In the genomic region with DNA sequence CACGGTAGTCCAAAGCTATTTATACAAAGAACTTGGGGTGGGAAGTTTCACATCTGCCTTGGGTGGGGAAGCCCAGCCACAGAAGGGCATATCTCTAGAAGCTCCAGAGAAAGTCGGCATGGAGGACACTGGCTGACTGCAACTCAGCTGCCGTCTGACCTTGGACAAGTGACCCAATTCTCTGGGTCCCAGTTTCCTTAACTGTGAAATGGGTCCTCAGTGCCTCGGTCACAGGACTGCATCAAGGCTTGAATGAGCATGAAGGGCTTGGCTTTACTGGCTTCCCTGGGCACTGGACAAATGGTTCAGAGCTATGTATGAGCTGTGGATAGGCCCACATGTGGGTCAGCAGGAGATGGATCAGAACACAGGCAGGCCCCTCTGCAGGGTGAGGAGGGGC, we compare ENCODE assay signal across 22 cellular contexts. TPM values are rescaled to one million over a fixed set of nuclear protein-coding genes. Genes with fewer than 3 reads are reported as not detected.
DNase-seq lines count a peak whose midpoint lies in the region; ATAC-seq, FAIRE-seq and TF ChIP-seq lines count a peak whose summit lies in the region.
"Had no signal": no experiment of that assay in that cellular context is flagged by ENCODE, and none has a peak within 500 bp of the region (broad histone marks: within the 10 kb centered on the region; RNA-seq: fewer than 3 reads in every experiment).

No MANE protein-coding gene starts in this region.

- RAD21 ChIA-PET in GM12878 (lab: Charles Lee; ENCODE audit: unreplicated experiment): interaction anchor here (0.6 to 9.1 kb wide), 13 partner anchors 8 to 252 kb away, joined by 3 to 186 read pairs (median 4); a partner anchor contains a TSS

- no peaks in the 10 kb centered on the region for H3K27me3 ChIP-seq in GM12878 (replicated peaks in 1 of 2; ENCODE audit: control insufficient read depth in 2 of 2, insufficient read depth in 2 of 2, low read length in 1 of 2)
- H3K27me3 ChIP-seq: heart right ventricle, sigmoid colon, upper lobe of right lung had no signal

- TF ChIP-seq EP300 in GM12878 (IDR thresholded peaks at IDR 0.05; ENCODE audit: borderline replicate concordance in 1 of 2, control insufficient read depth in 1 of 2, low read depth in 2 of 2, low read length in 2 of 2): no peak

- CTCF ChIA-PET in GM12878 (lab: Yijun Ruan, JAX): interaction anchor here (0.7 to 8.3 kb wide), 4 partner anchors 11 to 145 kb away, joined by 3 to 264 read pairs (median 42); no protein-coding TSS in a partner anchor

- H3K79me2 ChIP-seq in GM12878 (ENCODE audit: control insufficient read depth, insufficient read depth, low read length): no peaks in the 10 kb centered on the region

- H3K9ac ChIP-seq in GM12878 (ENCODE audit: control insufficient read depth, insufficient read depth, low read length): no peak overlapping the region; the same call in 1 of the 2 replicates

- intact Hi-C loops in GM12878 (cut with micrococcal nuclease; ENCODE audit: unreplicated experiment): no loop called here

- H3K4me1 Mint-ChIP-seq in T-helper 1 cell treated with Interleukin-12 subunit alpha and Interleukin-12 subunit beta and Interleukin-4 antibody, amounts not matched to agents 30 μg/mL and 1 μg/mL, for 36 hours (ENCODE audit: low read depth): peaks cover 63% of the 10 kb centered on the region
- peaks cover 33 to 49% (median 48%) of the 10 kb centered on the region in 3 donors for H3K4me1 Mint-ChIP-seq in IgD-negative memory B cell
- H3K4me1 Mint-ChIP-seq in natural killer cell treated with Interleukin-12 subunit alpha and Interleukin-12 subunit beta and Interleukin-15 and Interleukin-18, amount 100 ng/mL, for 72 hours (ENCODE audit: low read depth in 2 of 2): peaks cover 33 to 64% of the 10 kb centered on the region in 2 donors

- H3K4me2 ChIP-seq in GM12878 (ENCODE audit: control insufficient read depth, insufficient read depth): peak overlapping the region; percentile 54

- TF ChIP-seq POLR2A in GM12878 (IDR thresholded peaks at IDR 0.05; ENCODE audit: low read depth, low read length): no peak

- peaks cover 21% of the 10 kb centered on the region for H3K36me3 Mint-ChIP-seq in T-helper 1 cell treated with Interleukin-12 subunit alpha and Interleukin-12 subunit beta and Interleukin-4 antibody, amounts not matched to agents 30 μg/mL and 1 μg/mL, for 36 hours (ENCODE audit: low read depth)
- peaks cover 3% of the 10 kb centered on the region for H3K36me3 Mint-ChIP-seq in IgD-negative memory B cell
- H3K36me3 Mint-ChIP-seq in natural killer cell treated with Interleukin-12 subunit alpha and Interleukin-12 subunit beta and Interleukin-15 and Interleukin-18, amount 100 ng/mL, for 72 hours: no peaks in the 10 kb centered on the region

- peak; percentile 38 for ATAC-seq in GM12878
- ATAC-seq in natural killer cell treated with Interleukin-12 subunit alpha and Interleukin-12 subunit beta and Interleukin-15 and Interleukin-18, amount 100 ng/mL, for 72 hours: no peak
- ATAC-seq: activated CD4-positive, CD25-positive, alpha-beta regulatory T cell treated with anti-CD3 and anti-CD28 coated beads, Interleukin-2, amount 50 U/mL, for 24 hours; esophagus mucosa; heart right ventricle; upper lobe of right lung had no signal

- TF ChIP-seq CTCF in GM12878 (IDR thresholded peaks at IDR 0.05 in 2 of 3, conservative IDR thresholded peaks at IDR 0.05 in 1 of 3; ENCODE audit: control insufficient read depth in 2 of 3, extremely low read depth in 1 of 3, insufficient read depth in 1 of 3, low read depth in 3 of 3, low read length in 3 of 3) (no peak), GM20000 (IDR thresholded peaks at IDR 0.05; ENCODE audit: extremely low read depth, missing control alignments) (no peak)

- SMC1A ChIA-PET in GM12878 (lab: Charles Lee; ENCODE audit: uncharacterized antibody, unreplicated experiment): interaction anchor here (0.7 to 12.2 kb wide), 7 partner anchors 11 to 147 kb away, joined by 3 to 248 read pairs (median 3); a partner anchor contains a TSS

- peak overlapping the region; percentile 29; the same call in 1 of the 2 replicates for H3K27ac ChIP-seq in GM12878 (ENCODE audit: control insufficient read depth, insufficient read depth)
- H3K27ac ChIP-seq: heart right ventricle, sigmoid colon, upper lobe of right lung had no signal

- no peaks in the 10 kb centered on the region for H3K36me3 ChIP-seq in GM12878 (ENCODE audit: control insufficient read depth in 2 of 2, insufficient read depth in 2 of 2, low read length in 1 of 2)
- H3K36me3 ChIP-seq: heart right ventricle, sigmoid colon, upper lobe of right lung had no signal

- POLR2A ChIA-PET in GM12878 (lab: Charles Lee): interaction anchor here (1.3 to 4.0 kb wide), 2 partner anchors 9 to 125 kb away, joined by 3 to 27 read pairs; no protein-coding TSS in a partner anchor

- peaks cover 23% of the 10 kb centered on the region for H3K4me1 ChIP-seq in GM12878 (ENCODE audit: control insufficient read depth, insufficient read depth, low read length)
- H3K4me1 ChIP-seq: upper lobe of right lung had no signal

- H3K9me3 Mint-ChIP-seq in T-helper 1 cell treated with Interleukin-12 subunit alpha and Interleukin-12 subunit beta and Interleukin-4 antibody, amounts not matched to agents 30 μg/mL and 1 μg/mL, for 36 hours: no peaks in the 10 kb centered on the region
- H3K9me3 Mint-ChIP-seq in IgD-negative memory B cell: no peaks in the 10 kb centered on the region
- no peaks in the 10 kb centered on the region for H3K9me3 Mint-ChIP-seq in natural killer cell treated with Interleukin-12 subunit alpha and Interleukin-12 subunit beta and Interleukin-15 and Interleukin-18, amount 100 ng/mL, for 72 hours
- H3K9me3 Mint-ChIP-seq: H9 had no signal

- DNase-seq in T-helper 1 cell (no peak), GM12878 (ENCODE audit: low read depth, low spot score) (no peak), NCI-H2227 (lab: John Stamatoyannopoulos, UW; ENCODE audit: unreplicated experiment) (no peak), GM20000 (ENCODE audit: low spot score) (no peak), NCI-H1694 (lab: John Stamatoyannopoulos, UW) (no peak)
- peak; percentile 56 for DNase-seq in natural killer cell treated with Interleukin-12 subunit alpha and Interleukin-12 subunit beta and Interleukin-15 and Interleukin-18, amount 100 ng/mL, for 72 hours (ENCODE audit: low spot score)
- DNase-seq: dermis blood vessel endothelial cell; EL; H9; heart right ventricle; midbrain; occipital lobe; sigmoid colon; stimulated activated CD4-positive, alpha-beta T cell treated with anti-CD3 and anti-CD28 coated beads, Interleukin-4, amount 100 ng/mL, for 24 hours; upper lobe of right lung had no signal

- no peak overlapping the region for H3K4me3 ChIP-seq in GM12878
- H3K4me3 ChIP-seq: heart right ventricle, sigmoid colon, upper lobe of right lung had no signal

- 46% methylated on average over 4 of the region's 4 CpGs for WGBS in GM12878 (ENCODE audit: insufficient coverage, insufficient replicate concordance, low lambda C conversion rate, missing lambda C conversion rate)

- no peaks in the 10 kb centered on the region for H4K20me1 ChIP-seq in GM12878 (ENCODE audit: control insufficient read depth, insufficient read depth)

- H2AFZ ChIP-seq in GM12878 (ENCODE audit: control insufficient read depth, low read depth, low read length): no peak overlapping the region

- no peak for FAIRE-seq in GM12878 (lab: Jason Lieb, UNC)
- FAIRE-seq: A204.1, HTR-8/SVneo, keratinocyte had no signal

- H3K27ac Mint-ChIP-seq in T-helper 1 cell treated with Interleukin-12 subunit alpha and Interleukin-12 subunit beta and Interleukin-4 antibody, amounts not matched to agents 30 μg/mL and 1 μg/mL, for 36 hours: peak overlapping the region; percentile 77
- peak overlapping the region in 2 of 3 donors; percentile 76 for H3K27ac Mint-ChIP-seq in IgD-negative memory B cell
- peak overlapping the region; percentile 53 to 89 for H3K27ac Mint-ChIP-seq in natural killer cell treated with Interleukin-12 subunit alpha and Interleukin-12 subunit beta and Interleukin-15 and Interleukin-18, amount 100 ng/mL, for 72 hours
- H3K27ac Mint-ChIP-seq: H9 had no signal

- H3K9me3 ChIP-seq in GM12878 (replicated peaks; ENCODE audit: control insufficient read depth, insufficient read depth, low read length): no peaks in the 10 kb centered on the region
- H3K9me3 ChIP-seq: heart right ventricle, sigmoid colon, upper lobe of right lung had no signal

- H3K27me3 Mint-ChIP-seq in T-helper 1 cell treated with Interleukin-12 subunit alpha and Interleukin-12 subunit beta and Interleukin-4 antibody, amounts not matched to agents 30 μg/mL and 1 μg/mL, for 36 hours (ENCODE audit: low read depth): no peaks in the 10 kb centered on the region
- H3K27me3 Mint-ChIP-seq in IgD-negative memory B cell: no peaks in the 10 kb centered on the region
- no peaks in the 10 kb centered on the region for H3K27me3 Mint-ChIP-seq in natural killer cell treated with Interleukin-12 subunit alpha and Interleukin-12 subunit beta and Interleukin-15 and Interleukin-18, amount 100 ng/mL, for 72 hours

- in situ Hi-C loops in GM12878 (cut with MboI): no loop called here

- H3K4me3 Mint-ChIP-seq in T-helper 1 cell treated with Interleukin-12 subunit alpha and Interleukin-12 subunit beta and Interleukin-4 antibody, amounts not matched to agents 30 μg/mL and 1 μg/mL, for 36 hours: peak overlapping the region; percentile 21
- peak overlapping the region in 3 of 4 donors; percentile 63 to 77 (median 75) for H3K4me3 Mint-ChIP-seq in IgD-negative memory B cell
- peak overlapping the region; percentile 16 for H3K4me3 Mint-ChIP-seq in natural killer cell treated with Interleukin-12 subunit alpha and Interleukin-12 subunit beta and Interleukin-15 and Interleukin-18, amount 100 ng/mL, for 72 hours
- H3K4me3 Mint-ChIP-seq: H9 had no signal

- BruUV-seq in GM12878 (replicated peaks; lab: Mats Ljungman, UMichigan): no TSS peak

- no peak for TF ChIP-seq RAD21 in GM12878 (IDR thresholded peaks at IDR 0.05; ENCODE audit: insufficient read depth, low read depth, low read length)

RNA-seq across cellular contexts. Expression of a gene that starts 58.6 kb away (rescaled TPM):
- polyA plus RNA-seq in IgD-negative memory B cell (7.3 TPM), GM12878 (2011; rRNA removed) (5.9 and 8.0 TPM in 2 replicates), GM12878 (2014; fragmentation: Illumina TruSeq; extraction: Trizol) (4.0 and 7.9 TPM in 2 replicates), GM12878 (2014; fragmentation: Nextera tagmentation; extraction: Ambion mirVana) (1 to 10 TPM; 2.3 to 3.9 TPM), GM12878 (2014; rRNA removed) (9.5 and 10.8 TPM in 2 replicates), GM12878 (2016; fragmentation: Nextera tagmentation; extraction: Ambion mirVana) (1 to 10 TPM; 7.9 to 8.2 TPM)
- 72.6 and 77.1 TPM in 2 replicates for total RNA-seq in GM12878 (2013; cell fraction: nucleolus; rRNA removed)
- total RNA-seq in GM12878 (2014; rRNA removed) (8.1 and 9.5 TPM in 2 replicates), GM12878 (2014; rRNA removed; fragmentation: Illumina TruSeq; extraction: Trizol) (6.2 and 6.5 TPM in 2 replicates), GM12878 (2021) (24.0 and 30.0 TPM in 2 replicates)
- polyA plus RNA-seq in GM12878 (2011; ENCODE audit: low read depth): 3.1 TPM
- polyA plus RNA-seq in GM12878 (2011; cell fraction: cytosol; rRNA removed): 6.0 and 6.7 TPM in 2 replicates
- polyA plus RNA-seq in GM12878 (2011; cell fraction: nucleus; rRNA removed): 36.6 and 37.1 TPM in 2 replicates
- 6.1 and 6.9 TPM in 2 replicates for polyA plus RNA-seq in GM12878 (2012)
- polyA minus RNA-seq in GM12878 (2011; rRNA and poly(A)+ RNA removed): 6.5 and 10.4 TPM in 2 replicates
- polyA minus RNA-seq in GM12878 (2011; cell fraction: cytosol; rRNA and poly(A)+ RNA removed): 4.8 and 9.5 TPM in 2 replicates
- 6.6 and 14.4 TPM in 2 replicates for polyA minus RNA-seq in GM12878 (2011; cell fraction: nucleus; rRNA and poly(A)+ RNA removed)
- 10 to 100 TPM; 20.0 to 20.1 TPM for total RNA-seq in natural killer cell treated with Interleukin-12 subunit alpha and Interleukin-12 subunit beta and Interleukin-15 and Interleukin-18, amount 100 ng/mL, for 72 hours

Comparison
In these comparisons a context has a peak if more than half of its experiments do, and no peak if none do; other contexts are left out.
1. H3K4me3 Mint-ChIP-seq: peak in every context shown above with its lines; median percentile 75 in IgD-negative memory B cell; 21 in T-helper 1 cell treated with Interleukin-12 subunit alpha and Interleukin-12 subunit beta and Interleukin-4 antibody, amounts not matched to agents 30 μg/mL and 1 μg/mL, for 36 hours; 16 in natural killer cell treated with Interleukin-12 subunit alpha and Interleukin-12 subunit beta and Interleukin-15 and Interleukin-18, amount 100 ng/mL, for 72 hours.